Comparison of ENCODE assay signal across 16 cellular contexts in the genomic region with DNA sequence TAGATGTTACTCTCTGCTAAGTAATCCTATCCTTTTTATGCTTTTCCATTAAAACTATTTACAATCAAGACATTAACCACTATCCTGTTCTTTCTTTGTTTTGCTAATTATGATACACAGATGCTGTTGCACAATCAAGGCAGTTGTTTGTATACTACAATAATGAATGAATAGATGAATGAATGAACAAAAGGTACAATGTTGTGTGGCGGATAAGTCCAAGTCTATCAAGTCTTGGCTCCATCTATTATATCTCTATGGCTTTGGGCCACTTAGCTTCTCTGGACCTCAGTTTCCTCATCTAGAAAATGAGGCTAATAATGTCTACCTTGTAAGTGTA. TPM values are rescaled to one million over a fixed set of nuclear protein-coding genes. Genes with fewer than 3 reads are reported as not detected.
DNase-seq lines count a peak whose midpoint lies in the region; ATAC-seq, FAIRE-seq and TF ChIP-seq lines count a peak whose summit lies in the region.
"Had no signal": no experiment of that assay in that cellular context is flagged by ENCODE, and none has a peak within 500 bp of the region (broad histone marks: within the 10 kb centered on the region; RNA-seq: fewer than 3 reads in every experiment).

No MANE protein-coding gene starts in this region.

- POLR2A ChIA-PET in endothelial cell of umbilical vein (lab: Charles Lee): no interaction called here

- H3K9me1 ChIP-seq in endothelial cell of umbilical vein (replicated peaks; ENCODE audit: control insufficient read depth, extremely low read depth, insufficient read depth, low read length): no peaks in the 10 kb centered on the region

- H3K9me3 ChIP-seq in endothelial cell of umbilical vein (replicated peaks; ENCODE audit: control insufficient read depth, insufficient read depth, low read length): no peaks in the 10 kb centered on the region

- no TSS peak for BruUV-seq in endothelial cell of umbilical vein (replicated peaks; lab: Mats Ljungman, UMichigan)

- no peak for ATAC-seq in GM23338
- ATAC-seq: HCT116 had no signal

- intact Hi-C loops in endothelial cell of umbilical vein (cut with micrococcal nuclease): loop anchor here (10.0 kb wide), 2 partner anchors 239 to 309 kb away; partner anchors contain the start of genes EIF4E and METAP1

- CTCF ChIA-PET in endothelial cell of umbilical vein (lab: Charles Lee): interaction anchor here (0.8 to 3.7 kb wide), 4 partner anchors 42 to 218 kb away, joined by 3 to 16 read pairs (median 4); no protein-coding TSS in a partner anchor

- no peaks in the 10 kb centered on the region for H3K27me3 ChIP-seq in GM23338 (ENCODE audit: insufficient read depth)
- H3K27me3 ChIP-seq in endothelial cell of umbilical vein (ENCODE audit: control insufficient read depth in 2 of 2, insufficient read depth in 2 of 2, low read length in 2 of 2): no peaks in the 10 kb centered on the region

- H3K36me3 ChIP-seq in GM23338 (ENCODE audit: insufficient read depth): no peaks in the 10 kb centered on the region
- no peaks in the 10 kb centered on the region for H3K36me3 ChIP-seq in endothelial cell of umbilical vein (ENCODE audit: control insufficient read depth in 2 of 2, extremely low read depth in 1 of 2, insufficient read depth in 2 of 2, low read length in 2 of 2)

- H3F3A ChIP-seq in GM23338 (replicated peaks; ENCODE audit: low read depth): no peaks in the 10 kb centered on the region

- H3K4me2 ChIP-seq in GM23338 (peak overlapping the region; percentile 7; the same call in 1 of the 2 replicates), endothelial cell of umbilical vein (ENCODE audit: insufficient read depth, low read length) (peak overlapping the region; percentile 37)

- H3K27me3 Mint-ChIP-seq in GM23338 (ENCODE audit: insufficient read depth, low read depth, poor library complexity): peaks cover 2% of the 10 kb centered on the region
- H3K27me3 Mint-ChIP-seq: CD4-positive, alpha-beta memory T cell had no signal

- no peak for TF ChIP-seq CTCF in 22Rv1 (IDR thresholded peaks at IDR 0.05)
- no peak for TF ChIP-seq CTCF in GM23338 (conservative IDR thresholded peaks at IDR 0.05; ENCODE audit: low read depth in 2 of 2)
- TF ChIP-seq CTCF in endothelial cell of umbilical vein (IDR thresholded peaks at IDR 0.05; ENCODE audit: extremely low read depth in 1 of 2, insufficient read depth in 1 of 2, low read depth in 1 of 2, low read length in 2 of 2): no peak

- H3K9me2 ChIP-seq in GM23338 (ENCODE audit: insufficient read depth): peaks cover 13% of the 10 kb centered on the region

- no peaks in the 10 kb centered on the region for H3K36me3 Mint-ChIP-seq in GM23338 (ENCODE audit: low read depth)
- H3K36me3 Mint-ChIP-seq: CD4-positive, alpha-beta memory T cell had no signal

- H3K27ac Mint-ChIP-seq in GM23338: no peak overlapping the region
- H3K27ac Mint-ChIP-seq: B cell had no signal

- no peak overlapping the region for H3K9ac ChIP-seq in endothelial cell of umbilical vein (replicated peaks; ENCODE audit: extremely low read depth, insufficient read depth, low read length)

- no peaks in the 10 kb centered on the region for H3K9me3 Mint-ChIP-seq in GM23338

- peak overlapping the region; percentile 32 for H3K27ac ChIP-seq in 22Rv1
- no peak overlapping the region for H3K27ac ChIP-seq in GM23338 (ENCODE audit: low read depth)
- H3K27ac ChIP-seq in endothelial cell of umbilical vein (ENCODE audit: insufficient read depth, low read depth, low read length): no peak overlapping the region

- H3K4me3 Mint-ChIP-seq in GM23338: no peak overlapping the region
- H3K4me3 Mint-ChIP-seq: B cell had no signal

- H3K79me2 ChIP-seq in GM23338 (replicated peaks; ENCODE audit: insufficient read depth) (no peaks in the 10 kb centered on the region), endothelial cell of umbilical vein (ENCODE audit: control insufficient read depth, insufficient read depth, low read length) (no peaks in the 10 kb centered on the region)

- no peaks in the 10 kb centered on the region for H4K20me1 ChIP-seq in GM23338 (replicated peaks; ENCODE audit: insufficient read depth)
- H4K20me1 ChIP-seq in endothelial cell of umbilical vein (replicated peaks; ENCODE audit: control insufficient read depth, extremely low read depth, insufficient read depth, low read length): no peaks in the 10 kb centered on the region

- H3K4me3 ChIP-seq in GM23338 (no peak overlapping the region), endothelial cell of umbilical vein (replicated peaks in 1 of 3; ENCODE audit: insufficient read depth in 1 of 3, low read depth in 1 of 3, low read length in 3 of 3) (no peak overlapping the region)

- H2AFZ ChIP-seq in GM23338: no peak overlapping the region
- no peak overlapping the region for H2AFZ ChIP-seq in endothelial cell of umbilical vein (ENCODE audit: low read depth, low read length)

- TF ChIP-seq POLR2A in endothelial cell of umbilical vein (IDR thresholded peaks at IDR 0.05; ENCODE audit: low read depth, low read length): no peak

- DNase-seq in GM23338 (ENCODE audit: low spot score) (no peak), NCI-H748 treated with DMSO at 0.1 percent for 48 hours (lab: John Stamatoyannopoulos, UW) (peak; percentile 63), endothelial cell of umbilical vein (ENCODE audit: low read depth, low spot score) (no peak), HT-29 (ENCODE audit: low spot score) (no peak), SIG-M5 (lab: John Stamatoyannopoulos, UW) (no peak)
- no peak for DNase-seq in activated naive CD4-positive, alpha-beta T cell (lab: John Stamatoyannopoulos, UW)
- DNase-seq: C1 segment of cervical spinal cord, DMS153, DMS79 treated with DMSO at 0.1 percent for 48 hours, EL had no signal

- dilution Hi-C loops in endothelial cell of umbilical vein (cut with MboI; ENCODE audit: extremely low pct_ligation_motif_present, low sequenced_read_pairs): no loop called here

- H3K4me1 Mint-ChIP-seq in GM23338: peaks cover 11% of the 10 kb centered on the region

- FAIRE-seq in endothelial cell of umbilical vein (lab: Jason Lieb, UNC): no peak
- FAIRE-seq: G401.6, GM12891 had no signal

- H3K4me1 ChIP-seq in GM23338 (ENCODE audit: insufficient read depth) (peaks cover 10% of the 10 kb centered on the region), endothelial cell of umbilical vein (ENCODE audit: control insufficient read depth, extremely low read depth, insufficient read depth, low read length) (peaks cover 62% of the 10 kb centered on the region)

TF ChIP-seq in GM23338, 12 proteins besides CTCF, POLR2A, EP300 and RAD21 (continues in another document):
- no peak for TF ChIP-seq ZNF331 (CRISPR knock-in tag; IDR thresholded peaks at IDR 0.05; ENCODE audit: low read depth)
- TF ChIP-seq EZH2phosphoT487 (IDR thresholded peaks at IDR 0.05; ENCODE audit: unreplicated experiment): no peak

TF ChIP-seq in endothelial cell of umbilical vein, 7 proteins besides CTCF, POLR2A, EP300 and RAD21:
- TF ChIP-seq JUN (IDR thresholded peaks at IDR 0.05; ENCODE audit: borderline replicate concordance, insufficient read depth, insufficient read length, low read depth): no peak
- no peak for TF ChIP-seq FOS (IDR thresholded peaks at IDR 0.05; ENCODE audit: borderline replicate concordance, insufficient read depth, low read length)
- TF ChIP-seq MYC (IDR thresholded peaks at IDR 0.05; ENCODE audit: low read depth, low read length): no peak
- no peak for TF ChIP-seq EZH2 (IDR thresholded peaks at IDR 0.05; ENCODE audit: borderline replicate concordance, low read depth, low read length, severe bottlenecking)
- no peak for TF ChIP-seq MAX (IDR thresholded peaks at IDR 0.05; ENCODE audit: insufficient read depth, insufficient read length)
- TF ChIP-seq POLR2AphosphoS5 (IDR thresholded peaks at IDR 0.05; ENCODE audit: insufficient read depth, low read depth, low read length): no peak
- no peak for TF ChIP-seq GATA2 (IDR thresholded peaks at IDR 0.05; ENCODE audit: insufficient read depth, insufficient read length, low read depth, low read length)
TF ChIP-seq in endothelial cell of umbilical vein: peak in this region for 0.

RNA-seq across cellular contexts. Expression of gene TSPAN5, which starts 27.6 kb away (rescaled TPM):
- 21.5 and 24.6 TPM in 2 replicates for total RNA-seq in GM23338 (2014; rRNA removed; shearing (Covaris generic))
- polyA plus RNA-seq in GM23338 (2016; fragmentation: Nextera tagmentation; extraction: Ambion mirVana) (18.2 and 18.6 TPM in 2 replicates), endothelial cell of umbilical vein (46.4 and 50.2 TPM in 2 replicates)
- total RNA-seq in endothelial cell of umbilical vein: 37.6 and 45.1 TPM in 2 replicates
- polyA plus RNA-seq in endothelial cell of umbilical vein (2011; cell fraction: cytosol; rRNA removed): 42.9 and 44.5 TPM in 2 replicates
- polyA plus RNA-seq in endothelial cell of umbilical vein (2011; cell fraction: nucleus; rRNA removed): 47.0 and 49.7 TPM in 2 replicates
- polyA plus RNA-seq in endothelial cell of umbilical vein (2012): 35.5 and 51.3 TPM in 2 replicates
- 63.5 and 64.3 TPM in 2 replicates for polyA minus RNA-seq in endothelial cell of umbilical vein
- polyA minus RNA-seq in endothelial cell of umbilical vein (2011; cell fraction: cytosol; rRNA and poly(A)+ RNA removed): not detected
- polyA minus RNA-seq in endothelial cell of umbilical vein (2011; cell fraction: nucleus; rRNA and poly(A)+ RNA removed): 41.3 and 46.2 TPM in 2 replicates
- total RNA-seq in HT-29 (2014; rRNA removed; shearing (Covaris generic)): 5.6 and 6.2 TPM in 2 replicates
